ENCODE assay signal across 7 cellular contexts in the genomic region with DNA sequence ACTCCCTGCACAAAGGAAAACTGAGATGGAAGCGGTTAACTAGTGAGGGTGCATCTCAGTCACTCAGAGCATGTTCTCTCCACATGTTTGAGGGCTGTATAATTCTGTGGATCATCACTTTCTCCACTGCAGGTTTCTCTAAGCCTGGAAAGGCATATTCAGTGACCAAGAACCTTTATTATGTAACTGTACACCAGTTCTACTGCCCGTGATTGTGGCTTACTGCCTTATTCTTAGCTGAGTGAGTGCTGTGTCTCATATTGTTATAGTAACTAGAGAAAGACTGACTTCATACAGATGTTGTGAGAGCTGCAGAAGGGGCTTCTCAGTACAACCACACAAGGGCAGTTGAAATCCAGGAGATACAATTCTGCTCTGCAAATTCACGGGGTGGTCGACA.
"Had no signal": no experiment of that assay in that cellular context is flagged by ENCODE, and none has a peak within 500 bp of the region (broad histone marks: within the 10 kb centered on the region; RNA-seq: fewer than 3 reads in every experiment).

No MANE protein-coding gene starts in this region.

- H3K4me3 Mint-ChIP-seq: GM23338, H9 had no signal

- H2AFZ ChIP-seq: GM23338 had no signal

- FAIRE-seq: H1, H54, HTR-8/SVneo had no signal

- ATAC-seq: GM23338 had no signal

- H3K4me3 ChIP-seq: GM23338 had no signal

- H3K27ac Mint-ChIP-seq: GM23338, H9 had no signal

- H3K9me3 Mint-ChIP-seq: GM23338, H9 had no signal

- H3K4me1 Mint-ChIP-seq: GM23338, H9 had no signal

- DNase-seq: H9, HCEC 1CT, IMR-90 had no signal

- H3K4me2 ChIP-seq: GM23338 had no signal
